Comparison of ENCODE assay signal across 14 cellular contexts in the genomic region with DNA sequence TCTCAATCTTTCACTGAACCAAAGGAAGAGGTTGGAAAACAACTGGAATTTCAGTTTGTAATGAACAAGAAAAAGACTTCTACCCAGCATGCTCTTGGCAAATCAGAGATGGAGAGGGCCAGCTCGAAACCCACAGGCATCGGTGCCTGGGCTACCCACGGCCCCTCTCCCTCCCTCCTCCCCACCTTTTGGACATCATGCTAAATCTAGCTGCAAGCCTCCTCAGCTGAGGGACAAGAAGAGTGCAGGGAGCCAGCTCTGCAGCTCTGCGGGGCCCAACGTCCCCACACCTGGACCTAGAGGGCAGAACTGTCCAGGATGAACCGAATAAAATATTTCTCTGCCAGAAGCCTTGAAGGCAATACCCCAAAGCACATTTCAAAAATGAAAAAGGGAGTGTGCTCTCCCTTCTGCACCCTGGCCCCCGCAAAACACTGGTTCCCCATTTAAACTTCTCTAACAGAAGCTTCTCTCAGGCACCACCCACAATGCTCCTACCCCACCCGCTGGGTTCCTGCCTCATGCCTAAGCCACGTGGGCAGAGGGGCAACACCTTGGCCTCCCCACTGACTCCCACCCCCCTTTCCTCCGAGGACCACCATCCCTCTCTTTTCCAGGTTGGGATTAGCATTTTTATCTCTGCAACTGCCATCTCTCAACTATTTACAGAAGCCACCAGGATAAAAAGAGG. TPM values are rescaled to one million over a fixed set of nuclear protein-coding genes. Genes with fewer than 3 reads are reported as not detected.
DNase-seq lines count a peak whose midpoint lies in the region; ATAC-seq and TF ChIP-seq lines count a peak whose summit lies in the region.
"Had no signal": no experiment of that assay in that cellular context is flagged by ENCODE, and none has a peak within 500 bp of the region (broad histone marks: within the 10 kb centered on the region; RNA-seq: fewer than 3 reads in every experiment).

No MANE protein-coding gene starts in this region.

- H3K27ac ChIP-seq in neuronal stem cell (replicated peaks; ENCODE audit: low read length) (no peak overlapping the region), osteoblast (ENCODE audit: low read depth, low read length) (no peak overlapping the region)

- peak; percentile 72 for DNase-seq in CD1c-positive myeloid dendritic cell (ENCODE audit: extremely low spot score)
- DNase-seq in neuronal stem cell (ENCODE audit: low spot score): no peak
- DNase-seq in COLO829 (ENCODE audit: low spot score): no peak
- DNase-seq in activated naive CD4-positive, alpha-beta T cell treated with Interleukin-2 at 50 U/mL for 16 hours: no peak
- DNase-seq in osteoblast (ENCODE audit: insufficient read length, low spot score, missing footprints): no peak
- DNase-seq: activated CD4-positive, alpha-beta T cell treated with anti-CD3 and anti-CD28 coated beads, Interleukin-2, amount 50 U/mL, for 1 hour; activated naive CD4-positive, alpha-beta T cell treated with anti-CD3 and anti-CD28 coated beads for 36 hours; dermis blood vessel endothelial cell; NCI-H146; NCI-H82; occipital lobe had no signal

- H3K18ac ChIP-seq in neuronal stem cell (ENCODE audit: low read length): no peak overlapping the region

- no peak overlapping the region for H2BK5ac ChIP-seq in neuronal stem cell (ENCODE audit: low read length)

- H2BK15ac ChIP-seq in neuronal stem cell (ENCODE audit: low read length): no peak overlapping the region

- peaks cover 27% of the 10 kb centered on the region for H3K36me3 Mint-ChIP-seq in brain

- H3K23ac ChIP-seq in neuronal stem cell (ENCODE audit: low read depth, low read length, poor library complexity): peak overlapping the region; percentile 74

- H4K8ac ChIP-seq in neuronal stem cell (ENCODE audit: low read depth, low read length): no peak overlapping the region

- peaks cover 13% of the 10 kb centered on the region for H3K4me1 Mint-ChIP-seq in brain

- ATAC-seq in HG03095 (IDR thresholded peaks at IDR 0.05; ENCODE audit: unreplicated experiment) (peak; percentile 50), GM21528 (IDR thresholded peaks at IDR 0.05; ENCODE audit: low FRiP score, unreplicated experiment) (no peak)

- no peak overlapping the region for H3K4ac ChIP-seq in neuronal stem cell (ENCODE audit: low read length)

- peaks cover 3 to 30% of the 10 kb centered on the region in 2 donors for H3K36me3 ChIP-seq in neuronal stem cell (replicated peaks in 1 of 2; ENCODE audit: control insufficient read depth in 2 of 2, insufficient read depth in 2 of 2, low read length in 2 of 2)
- no peaks in the 10 kb centered on the region for H3K36me3 ChIP-seq in osteoblast (ENCODE audit: insufficient read depth, low read length)

- no peak overlapping the region for H4K91ac ChIP-seq in neuronal stem cell (ENCODE audit: low read depth, low read length, poor library complexity)

- H3K14ac ChIP-seq in neuronal stem cell (ENCODE audit: low read length): no peak overlapping the region

- no peaks in the 10 kb centered on the region for H3K9me3 Mint-ChIP-seq in brain
- H3K9me3 Mint-ChIP-seq: activated naive CD4-positive, alpha-beta T cell treated with anti-CD3 and anti-CD28 coated beads for 36 hours had no signal

- H3K4me3 ChIP-seq in neuronal stem cell (ENCODE audit: low read length in 2 of 2): no peak overlapping the region
- H3K4me3 ChIP-seq in osteoblast (ENCODE audit: insufficient read depth, low read length): no peak overlapping the region

- no peaks in the 10 kb centered on the region for H3K9me3 ChIP-seq in neuronal stem cell (replicated peaks in 1 of 2; ENCODE audit: control insufficient read depth in 2 of 2, insufficient read depth in 1 of 2, low read depth in 1 of 2, low read length in 2 of 2)
- H3K9me3 ChIP-seq in osteoblast (ENCODE audit: low read depth, low read length): no peaks in the 10 kb centered on the region

- H2AK5ac ChIP-seq in neuronal stem cell (ENCODE audit: low read depth, low read length): no peak overlapping the region

- TF ChIP-seq CTCF in brain (conservative IDR thresholded peaks at IDR 0.05) (no peak), osteoblast (IDR thresholded peaks at IDR 0.05; ENCODE audit: extremely low read depth, low read depth, low read length) (no peak)

- WGBS in neuronal stem cell (ENCODE audit: extremely low coverage in 2 of 2, insufficient read length in 2 of 2, insufficient replicate concordance in 1 of 2), 2 donors: no CpG with 5 or more reads among the region's 10 CpGs

- H2BK120ac ChIP-seq in neuronal stem cell (ENCODE audit: low read depth, low read length): no peak overlapping the region

- H3K79me1 ChIP-seq in neuronal stem cell (ENCODE audit: low read depth, low read length): no peaks in the 10 kb centered on the region

- no peak overlapping the region for H3K9ac ChIP-seq in neuronal stem cell (ENCODE audit: low read depth, low read length, poor library complexity)

- H2AFZ ChIP-seq in neuronal stem cell (ENCODE audit: low read length) (no peak overlapping the region), osteoblast (ENCODE audit: low read length) (no peak overlapping the region)

- H2BK12ac ChIP-seq in neuronal stem cell (ENCODE audit: low read length): no peak overlapping the region

- H4K20me1 ChIP-seq in osteoblast (ENCODE audit: insufficient read depth, low read length): peaks cover 26% of the 10 kb centered on the region

- peak overlapping the region in 3 of 5 experiments; percentile 16 to 73 (median 45) for H3K27ac Mint-ChIP-seq in brain
- H3K27ac Mint-ChIP-seq: activated naive CD4-positive, alpha-beta T cell treated with anti-CD3 and anti-CD28 coated beads for 36 hours had no signal

- H3K27me3 Mint-ChIP-seq in brain: no peaks in the 10 kb centered on the region

- H3K4me1 ChIP-seq in neuronal stem cell (ENCODE audit: control insufficient read depth in 2 of 2, insufficient read depth in 1 of 2, low read depth in 1 of 2, low read length in 2 of 2) (peaks cover 0 to 4% of the 10 kb centered on the region in 2 donors), osteoblast (ENCODE audit: insufficient read depth, low read length) (peaks cover 7% of the 10 kb centered on the region)

- H3K4me3 Mint-ChIP-seq in brain: no peak overlapping the region
- H3K4me3 Mint-ChIP-seq: activated naive CD4-positive, alpha-beta T cell treated with anti-CD3 and anti-CD28 coated beads for 36 hours had no signal

- H3K27me3 ChIP-seq in neuronal stem cell (ENCODE audit: control insufficient read depth in 3 of 3, insufficient read depth in 3 of 3, low read depth in 1 of 3, low read length in 3 of 3) (no peaks in the 10 kb centered on the region), osteoblast (ENCODE audit: insufficient read depth, low read length) (no peaks in the 10 kb centered on the region)

- peaks cover 64% of the 10 kb centered on the region for H3K79me2 ChIP-seq in osteoblast (ENCODE audit: insufficient read depth, low read length)

- H3K4me2 ChIP-seq in neuronal stem cell (ENCODE audit: insufficient read depth, low read length, poor library complexity, severe bottlenecking) (no peak overlapping the region), osteoblast (ENCODE audit: insufficient read depth, low read length) (no peak overlapping the region)

RNA-seq across cellular contexts. Expression of a gene that starts 8.2 kb away (rescaled TPM):
- 38.1 TPM for polyA plus RNA-seq in brain (ENCODE audit: insufficient read depth, low read depth, low replicate concordance)
- polyA plus RNA-seq in neuronal stem cell (2013, experiment 1 of 2): 24.5 TPM
- 24.3 TPM for polyA plus RNA-seq in neuronal stem cell (2013, experiment 2 of 2)
- total RNA-seq in osteoblast: 22.8 and 23.9 TPM in 2 replicates
